ENCODE assay signal across 8 cellular contexts in the genomic region with DNA sequence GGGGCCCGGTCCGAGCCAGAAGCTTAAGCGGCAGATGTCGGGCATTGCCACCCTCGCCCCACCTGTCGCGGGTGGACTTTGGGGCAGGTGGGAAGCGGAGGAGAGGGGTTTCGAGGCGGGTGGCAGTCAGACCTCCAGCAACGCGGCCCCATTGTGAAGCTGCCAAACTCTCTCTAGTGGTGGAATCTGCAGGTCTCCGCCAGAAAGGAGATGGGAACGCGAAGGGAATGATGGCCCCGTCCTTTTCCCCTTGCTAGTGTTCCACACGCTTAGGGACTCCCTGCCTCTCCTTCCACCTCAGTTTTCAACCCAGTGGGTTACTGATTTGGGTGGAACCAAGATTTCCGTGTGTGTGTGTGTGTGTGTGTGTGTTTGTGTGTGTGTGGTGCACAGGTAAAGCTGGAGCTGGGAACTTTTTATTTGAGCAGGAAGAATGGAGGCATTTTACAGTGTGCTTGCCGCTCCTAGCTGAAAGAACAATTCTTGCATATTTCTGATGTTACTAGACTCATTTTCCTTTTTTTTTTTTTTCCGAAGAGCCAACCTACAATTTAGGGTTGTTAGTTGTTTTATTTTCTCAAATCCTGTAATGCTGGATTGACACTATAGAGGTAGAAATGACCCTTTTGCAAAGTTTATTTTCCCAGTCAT. TPM values are rescaled to one million over a fixed set of nuclear protein-coding genes. Genes with fewer than 3 reads are reported as not detected.
DNase-seq lines count a peak whose midpoint lies in the region; ATAC-seq and TF ChIP-seq lines count a peak whose summit lies in the region.

No MANE protein-coding gene starts in this region.

- H3K27me3 Mint-ChIP-seq in activated T-helper 17 cell treated with anti-CD3 and anti-CD28 coated beads, Interleukin-2, amount 50 U/mL, for 72 hours, result peaks cover 8% of the 10 kb centered on the region
- no peaks in the 10 kb centered on the region for H3K27me3 Mint-ChIP-seq in glutamatergic neuron (ENCODE audit: unreplicated experiment)
- no peaks in the 10 kb centered on the region for H3K27me3 Mint-ChIP-seq in osteocyte (ENCODE audit: unreplicated experiment)

- peak overlapping the region; percentile 80 for H2AFZ ChIP-seq in KMS-11 (ENCODE audit: low read depth)

- H3K4me3 Mint-ChIP-seq in activated T-helper 17 cell treated with anti-CD3 and anti-CD28 coated beads, Interleukin-2, amount 50 U/mL, for 72 hours, result peak overlapping the region; percentile 92
- peak overlapping the region; percentile 95 for H3K4me3 Mint-ChIP-seq in glutamatergic neuron (ENCODE audit: unreplicated experiment)
- H3K4me3 Mint-ChIP-seq in osteocyte (ENCODE audit: unreplicated experiment), result peak overlapping the region; percentile 90

- H4K20me1 ChIP-seq in KMS-11 (ENCODE audit: insufficient read depth), result peaks cover 5% of the 10 kb centered on the region; the same call in 1 of the 2 replicates

- H3K9ac ChIP-seq in KMS-11, result peak overlapping the region; percentile 92

- H3K27me3 ChIP-seq in KMS-11 (ENCODE audit: insufficient read depth, low read depth), result no peaks in the 10 kb centered on the region

- no peak for ATAC-seq in activated T-helper 17 cell treated with anti-CD3 and anti-CD28 coated beads, Interleukin-2, amount 50 U/mL, for 72 hours (replicated peaks)
- no peak for ATAC-seq in HG03457 (IDR thresholded peaks at IDR 0.05; ENCODE audit: unreplicated experiment)
- ATAC-seq in GM19035 (IDR thresholded peaks at IDR 0.05; ENCODE audit: unreplicated experiment), result no peak

- peak overlapping the region; percentile 80 for H3K27ac Mint-ChIP-seq in activated T-helper 17 cell treated with anti-CD3 and anti-CD28 coated beads, Interleukin-2, amount 50 U/mL, for 72 hours
- H3K27ac Mint-ChIP-seq in glutamatergic neuron (ENCODE audit: unreplicated experiment) (no peak overlapping the region), osteocyte (ENCODE audit: unreplicated experiment) (peak overlapping the region; percentile 64)

- H3K9me3 Mint-ChIP-seq in activated T-helper 17 cell treated with anti-CD3 and anti-CD28 coated beads, Interleukin-2, amount 50 U/mL, for 72 hours, result no peaks in the 10 kb centered on the region
- peaks cover 3% of the 10 kb centered on the region for H3K9me3 Mint-ChIP-seq in glutamatergic neuron (ENCODE audit: unreplicated experiment)
- no peaks in the 10 kb centered on the region for H3K9me3 Mint-ChIP-seq in osteocyte (ENCODE audit: unreplicated experiment)

- peak overlapping the region; percentile 92 for H3K27ac ChIP-seq in KMS-11

- TF ChIP-seq CTCF in KMS-11 (conservative IDR thresholded peaks at IDR 0.05; ENCODE audit: low read depth, low read length) (no peak), glutamatergic neuron (IDR thresholded peaks at IDR 0.05; ENCODE audit: partially characterized antibody, unreplicated experiment) (no peak), osteocyte (IDR thresholded peaks at IDR 0.05) (no peak)

- H3K4me3 ChIP-seq in KMS-11 (IDR thresholded peaks at IDR 0.05; ENCODE audit: insufficient read depth, low read depth, low read length), result peak overlapping the region; percentile 42

- H3K4me1 ChIP-seq in KMS-11 (ENCODE audit: low read depth, poor library complexity, severe bottlenecking), result peaks cover 31% of the 10 kb centered on the region

- H3K4me2 ChIP-seq in KMS-11, result peak overlapping the region; percentile 85

- H3K36me3 ChIP-seq in KMS-11 (ENCODE audit: insufficient read depth), result no peaks in the 10 kb centered on the region

- peaks cover 28% of the 10 kb centered on the region for H3K4me1 Mint-ChIP-seq in activated T-helper 17 cell treated with anti-CD3 and anti-CD28 coated beads, Interleukin-2, amount 50 U/mL, for 72 hours
- H3K4me1 Mint-ChIP-seq in glutamatergic neuron (ENCODE audit: low read depth, unreplicated experiment) (peaks cover 4% of the 10 kb centered on the region), osteocyte (ENCODE audit: unreplicated experiment) (peaks cover 29% of the 10 kb centered on the region)

- peaks cover 52% of the 10 kb centered on the region for H3K79me2 ChIP-seq in KMS-11 (ENCODE audit: insufficient read depth, low read depth)

- H3K36me3 Mint-ChIP-seq in activated T-helper 17 cell treated with anti-CD3 and anti-CD28 coated beads, Interleukin-2, amount 50 U/mL, for 72 hours (ENCODE audit: low read depth), result no peaks in the 10 kb centered on the region
- H3K36me3 Mint-ChIP-seq in glutamatergic neuron (ENCODE audit: unreplicated experiment) (no peaks in the 10 kb centered on the region), osteocyte (ENCODE audit: unreplicated experiment) (no peaks in the 10 kb centered on the region)

- DNase-seq in NCI-H2081 (lab: John Stamatoyannopoulos, UW), result peak; percentile 8 to 47
- no peak for DNase-seq in NCI-H2081 treated with DMSO at 0.1 percent for 48 hours (lab: John Stamatoyannopoulos, UW)
- DNase-seq in glutamatergic neuron, result peak; percentile 39
- DNase-seq in osteocyte (ENCODE audit: extremely low spot score, unreplicated experiment), result no peak

RNA-seq across cellular contexts. Expression of a gene that starts 1.3 kb away (rescaled TPM):
- 1 to 10 TPM; 5.2 to 9.7 TPM for total RNA-seq in activated T-helper 17 cell treated with anti-CD3 and anti-CD28 coated beads, Interleukin-2, amount 50 U/mL, for 72 hours
- total RNA-seq in glutamatergic neuron (ENCODE audit: unreplicated experiment) (6.8 TPM), osteocyte (7.7 and 8.4 TPM in 2 replicates)

Comparison
In these comparisons a context has a peak if more than half of its experiments do, and no peak if none do; other contexts are left out.
1. DNase-seq: peak in NCI-H2081 (2 of 2) and glutamatergic neuron (single experiment); none in NCI-H2081 treated with DMSO at 0.1 percent for 48 hours (single experiment) and osteocyte (single experiment).
2. Peak in every context shown above with its lines, with median percentiles within 50 percentile points of each other: H3K4me3 Mint-ChIP-seq.